8 cellular contexts compared by ENCODE assay signal in genomic region chr10:78301891-78302738, GRCh38.
A peak's percentile ranks its signal among the peaks of the same experiment; 100 is the strongest.
DNase-seq lines count a peak whose midpoint lies in the region; ATAC-seq lines count a peak whose summit lies in the region.

No MANE protein-coding gene starts in this region.

- H3K27me3 ChIP-seq in BLaER1 (no peaks in the 10 kb centered on the region), thymus (ENCODE audit: control insufficient read depth, insufficient read depth) (no peaks in the 10 kb centered on the region)

- H4K20me1 ChIP-seq in BLaER1: no peaks in the 10 kb centered on the region

- H3K9me3 Mint-ChIP-seq in activated naive CD8-positive, alpha-beta T cell treated with anti-CD3 and anti-CD28 coated beads, Interleukin-2, amount 50 U/mL, for 24 hours: peaks cover 3% of the 10 kb centered on the region

- H3K27ac ChIP-seq in BLaER1: peak overlapping the region; percentile 94
- H3K27ac ChIP-seq in thymus (ENCODE audit: low read depth): peak overlapping the region; percentile 95

- H3K27ac Mint-ChIP-seq in activated naive CD8-positive, alpha-beta T cell treated with anti-CD3 and anti-CD28 coated beads, Interleukin-2, amount 50 U/mL, for 24 hours: peak overlapping the region; percentile 92

- no peak for ATAC-seq in activated naive CD8-positive, alpha-beta T cell treated with anti-CD3 and anti-CD28 coated beads, Interleukin-2, amount 50 U/mL, for 24 hours
- no peak for ATAC-seq in GM18907 (IDR thresholded peaks at IDR 0.05; ENCODE audit: unreplicated experiment)

- peaks cover 8% of the 10 kb centered on the region; the same call in 1 of the 2 replicates for H3K9me3 ChIP-seq in BLaER1
- no peaks in the 10 kb centered on the region for H3K9me3 ChIP-seq in thymus (ENCODE audit: control insufficient read depth)

- H3K4me3 ChIP-seq in BLaER1 (peak overlapping the region; percentile 69), thymus (ENCODE audit: low read length) (peak overlapping the region; percentile 78)

- H3K4me1 ChIP-seq in BLaER1 (peaks cover 41% of the 10 kb centered on the region), thymus (ENCODE audit: control insufficient read depth, insufficient read depth, low read length) (peaks cover 9% of the 10 kb centered on the region)

- peaks cover 20% of the 10 kb centered on the region for H3K4me1 Mint-ChIP-seq in activated naive CD8-positive, alpha-beta T cell treated with anti-CD3 and anti-CD28 coated beads, Interleukin-2, amount 50 U/mL, for 24 hours

- peaks cover 6% of the 10 kb centered on the region for H3K27me3 Mint-ChIP-seq in activated naive CD8-positive, alpha-beta T cell treated with anti-CD3 and anti-CD28 coated beads, Interleukin-2, amount 50 U/mL, for 24 hours

- H3K36me3 ChIP-seq in BLaER1: no peaks in the 10 kb centered on the region
- H3K36me3 ChIP-seq in thymus (ENCODE audit: control insufficient read depth, insufficient read depth): no peaks in the 10 kb centered on the region

- no peaks in the 10 kb centered on the region for H3K36me3 Mint-ChIP-seq in activated naive CD8-positive, alpha-beta T cell treated with anti-CD3 and anti-CD28 coated beads, Interleukin-2, amount 50 U/mL, for 24 hours (ENCODE audit: low read depth)

- 86% methylated on average over 11 of the region's 11 CpGs for WGBS in thymus

- DNase-seq in HuH-7 (ENCODE audit: low spot score): peak; percentile 37
- DNase-seq in activated naive CD8-positive, alpha-beta T cell treated with anti-CD3 and anti-CD28 coated beads, Interleukin-2, amount 50 U/mL, for 24 hours: no peak
- peak; percentile 71 for DNase-seq in left kidney (ENCODE audit: low read depth, low spot score)
- no peak for DNase-seq in SW 1271 (lab: John Stamatoyannopoulos, UW)
- DNase-seq in NK-92 (lab: John Stamatoyannopoulos, UW; ENCODE audit: unreplicated experiment): no peak

- peak overlapping the region; percentile 83 for H3K9ac ChIP-seq in BLaER1

- peak overlapping the region; percentile 86 for H3K4me3 Mint-ChIP-seq in activated naive CD8-positive, alpha-beta T cell treated with anti-CD3 and anti-CD28 coated beads, Interleukin-2, amount 50 U/mL, for 24 hours

- peak overlapping the region; percentile 92 for H3K4me2 ChIP-seq in BLaER1

Comparison
In these comparisons a context has a peak if more than half of its experiments do, and no peak if none do; other contexts are left out.
1. DNase-seq: peak in HuH-7 (single experiment) and left kidney (single experiment); none in activated naive CD8-positive, alpha-beta T cell treated with anti-CD3 and anti-CD28 coated beads, Interleukin-2, amount 50 U/mL, for 24 hours (single experiment), SW 1271 (0 of 2) and NK-92 (single experiment).